ENCODE assay signal across 8 cellular contexts in the genomic region with DNA sequence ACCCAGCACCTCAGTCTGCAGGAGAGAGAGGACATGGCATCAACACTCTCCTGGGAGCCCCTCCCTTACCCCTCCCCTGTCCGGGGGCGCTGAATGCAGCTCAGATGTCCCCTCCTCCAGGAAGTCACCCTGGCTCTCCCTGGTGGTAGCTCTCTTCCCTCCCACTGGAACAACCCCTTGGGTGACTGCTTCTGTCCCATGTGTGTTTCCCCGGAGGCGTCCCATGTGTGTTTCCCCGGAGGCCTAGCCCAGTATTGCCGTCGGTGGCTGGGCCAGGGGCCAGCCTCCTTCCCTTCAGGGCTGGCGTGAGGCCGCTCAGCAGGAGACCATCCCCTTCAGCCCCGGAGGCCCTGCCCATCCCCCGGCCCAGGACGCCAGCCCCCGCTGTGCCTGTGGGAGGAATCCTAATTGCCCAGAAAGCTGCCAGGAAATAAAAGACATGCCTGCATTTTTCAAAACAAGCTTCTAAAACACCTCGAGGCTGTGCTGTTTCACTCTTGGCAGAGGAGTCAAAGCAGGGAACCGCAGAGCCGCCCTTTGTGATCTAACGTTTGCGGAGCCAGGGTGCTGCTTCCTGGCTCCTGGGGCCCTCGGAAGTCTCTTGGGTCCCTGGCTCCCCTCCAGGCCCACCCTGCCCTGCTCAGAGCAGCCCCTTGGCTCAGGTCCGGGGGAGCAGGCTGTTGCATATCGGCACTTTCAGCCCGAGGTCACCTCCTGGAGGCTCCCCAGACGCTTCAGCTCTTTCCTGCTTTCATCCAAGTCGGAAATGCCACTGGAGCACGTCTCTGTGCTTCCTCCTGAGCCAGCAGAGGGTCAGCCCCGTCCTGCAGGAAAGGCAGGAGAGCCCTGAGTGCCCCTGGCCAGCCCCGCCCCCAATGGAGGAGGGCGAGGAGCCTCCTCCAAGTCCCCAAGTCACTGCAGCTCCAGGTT. TPM values are rescaled to one million over a fixed set of nuclear protein-coding genes. Genes with fewer than 3 reads are reported as not detected.
DNase-seq lines count a peak whose midpoint lies in the region; ATAC-seq and TF ChIP-seq lines count a peak whose summit lies in the region.

No MANE protein-coding gene starts in this region.

- peak; percentile 81 for DNase-seq in H4 (ENCODE audit: low spot score)
- DNase-seq in dedifferentiated amniotic fluid mesenchymal stem cell (ENCODE audit: extremely low spot score): peak; percentile 60
- DNase-seq in left lobe of liver (ENCODE audit: low spot score): peak; percentile 57
- peak; percentile 63 for DNase-seq in stimulated activated CD8-positive, alpha-beta memory T cell treated with anti-CD3 and anti-CD28 coated beads, Interleukin-4, amount 100 ng/mL, for 48 hours
- DNase-seq in NCI-H1105 (lab: John Stamatoyannopoulos, UW): no peak
- DNase-seq in NCI-H2171 treated with DMSO at 0.1 percent for 48 hours (lab: John Stamatoyannopoulos, UW): no peak
- no peak for DNase-seq in GOT3 (lab: John Stamatoyannopoulos, UW)

- ATAC-seq in left lobe of liver: peak; percentile 53

- no peak for TF ChIP-seq CTCF in VCaP (conservative IDR thresholded peaks at IDR 0.05)

- H3K27ac ChIP-seq in VCaP: peak overlapping the region; percentile 97

RNA-seq across cellular contexts. Expression of gene SNED1, which starts 11.4 kb away (rescaled TPM):
- total RNA-seq in H4 (2014; rRNA removed; shearing (Covaris generic)): 1.7 and 2.6 TPM in 2 replicates
- total RNA-seq in left lobe of liver: 34.9 TPM

Comparison
In these comparisons a context has a peak if more than half of its experiments do, and no peak if none do; other contexts are left out.
1. DNase-seq: peak in H4 (single experiment), dedifferentiated amniotic fluid mesenchymal stem cell (single experiment), left lobe of liver (single experiment) and stimulated activated CD8-positive, alpha-beta memory T cell treated with anti-CD3 and anti-CD28 coated beads, Interleukin-4, amount 100 ng/mL, for 48 hours (single experiment); none in NCI-H1105 (single experiment), NCI-H2171 treated with DMSO at 0.1 percent for 48 hours (single experiment) and GOT3 (single experiment).